In the genomic region with DNA sequence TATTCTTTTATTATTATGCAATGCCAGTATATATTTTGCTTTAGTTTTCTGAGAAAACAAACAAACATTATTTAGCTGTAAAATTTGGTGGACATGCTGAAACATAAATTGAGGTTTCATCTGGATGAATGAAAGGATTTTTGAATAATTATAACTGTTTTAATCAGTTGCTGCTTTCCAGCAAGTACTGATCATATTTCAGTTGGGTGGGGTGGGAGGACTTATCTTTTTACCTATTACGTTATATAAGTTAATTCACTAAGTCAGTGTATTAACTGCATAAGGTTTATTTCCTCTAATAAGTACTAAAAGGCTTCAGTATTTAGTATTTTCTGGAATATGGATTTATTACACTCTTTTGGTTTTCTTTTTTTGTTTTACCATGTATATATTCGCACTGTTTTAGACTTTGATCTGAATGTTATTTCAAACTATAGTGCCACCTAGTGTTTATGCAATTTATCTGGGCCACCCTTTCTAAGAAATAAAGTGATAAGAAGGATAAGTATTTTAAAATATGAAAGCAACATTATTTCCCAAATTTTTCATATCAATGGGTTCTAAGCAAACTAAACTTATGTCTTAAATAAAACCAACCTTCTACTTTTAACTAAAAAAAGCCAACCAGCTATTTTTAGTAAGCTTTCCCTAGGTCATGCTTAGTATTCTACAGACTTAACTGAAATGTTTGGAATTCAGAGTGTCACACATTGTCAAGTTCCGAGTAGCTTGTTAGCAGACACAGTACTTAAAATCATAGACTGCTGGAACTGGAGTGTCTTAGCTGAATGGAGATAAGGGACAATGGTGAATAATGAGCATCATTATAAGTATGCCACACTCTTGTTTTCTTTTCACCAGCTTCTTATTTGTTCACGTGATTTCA, we compare ENCODE assay signal across 8 cellular contexts.
DNase-seq lines count a peak whose midpoint lies in the region; ATAC-seq, FAIRE-seq and TF ChIP-seq lines count a peak whose summit lies in the region.

No MANE protein-coding gene starts in this region.

- no peaks in the 10 kb centered on the region for H3K36me3 ChIP-seq in effector memory CD4-positive, alpha-beta T cell (ENCODE audit: control insufficient read depth, insufficient read depth, low read length)

- no peaks in the 10 kb centered on the region for H3K9me3 ChIP-seq in effector memory CD4-positive, alpha-beta T cell (ENCODE audit: control insufficient read depth, low read length)

- no peak overlapping the region for H3K4me3 ChIP-seq in AG09309 (ENCODE audit: control insufficient read depth, low read depth, low read length)
- H3K4me3 ChIP-seq in retinal pigment epithelial cell (ENCODE audit: low read length): no peak overlapping the region
- no peak overlapping the region for H3K4me3 ChIP-seq in effector memory CD4-positive, alpha-beta T cell (ENCODE audit: insufficient read depth, low read depth, low read length, poor library complexity, severe bottlenecking)

- TF ChIP-seq CTCF in AG09309 (IDR thresholded peaks at IDR 0.05; ENCODE audit: control insufficient read depth, insufficient read depth, low read depth, low read length, missing control alignments) (peak; percentile 44), retinal pigment epithelial cell (conservative IDR thresholded peaks at IDR 0.05; ENCODE audit: low read depth, low read length) (peak; percentile 46)

- H3K4me1 ChIP-seq in effector memory CD4-positive, alpha-beta T cell (ENCODE audit: control insufficient read depth, insufficient read depth, low read length, poor library complexity, severe bottlenecking): no peaks in the 10 kb centered on the region

- H3K27me3 ChIP-seq in effector memory CD4-positive, alpha-beta T cell (replicated peaks; ENCODE audit: control insufficient read depth, insufficient read depth, low read length, poor library complexity, severe bottlenecking): no peaks in the 10 kb centered on the region

- peak; percentile 64 for ATAC-seq in GM18868 (IDR thresholded peaks at IDR 0.05; ENCODE audit: unreplicated experiment)

- H3K27ac ChIP-seq in effector memory CD4-positive, alpha-beta T cell (ENCODE audit: insufficient read depth, low read length, poor library complexity, severe bottlenecking): no peak overlapping the region

- FAIRE-seq in endometrium (lab: Jason Lieb, UNC): peak; percentile 70

- no peak for DNase-seq in AG09309 (ENCODE audit: low read depth)
- DNase-seq in NCI-H69 (lab: John Stamatoyannopoulos, UW): peak; percentile 69
- DNase-seq in retinal pigment epithelial cell (ENCODE audit: low read depth): no peak
- DNase-seq in GDM1 (lab: John Stamatoyannopoulos, UW): no peak
- DNase-seq in activated CD4-positive, alpha-beta T cell treated with anti-CD3 and anti-CD28 coated beads for 48 hours: no peak
- DNase-seq in effector memory CD4-positive, alpha-beta T cell: no peak
